10 cellular contexts compared by ENCODE assay signal in genomic region chr7:37915438-37915837, GRCh38. TPM values are rescaled to one million over a fixed set of nuclear protein-coding genes. Genes with fewer than 3 reads are reported as not detected.
A peak's percentile ranks its signal among the peaks of the same experiment; 100 is the strongest.
DNase-seq lines count a peak whose midpoint lies in the region; ATAC-seq, FAIRE-seq and TF ChIP-seq lines count a peak whose summit lies in the region.
"Had no signal": no experiment of that assay in that cellular context is flagged by ENCODE, and none has a peak within 500 bp of the region (broad histone marks: within the 10 kb centered on the region; RNA-seq: fewer than 3 reads in every experiment).

No MANE protein-coding gene starts in this region.

- H3K27me3 Mint-ChIP-seq in activated naive CD8-positive, alpha-beta T cell treated with anti-CD3 and anti-CD28 coated beads, Interleukin-2, amount 50 U/mL, for 24 hours, result peaks cover 62% of the 10 kb centered on the region

- no peak overlapping the region for H3K4me3 ChIP-seq in K562
- no peak overlapping the region for H3K4me3 ChIP-seq in skeletal muscle satellite cell (ENCODE audit: low read length)

- in situ Hi-C loops in K562 (cut with MboI), result no loop called here

- no peak overlapping the region for H3K9ac ChIP-seq in K562 (ENCODE audit: insufficient read depth in 1 of 2, low read depth in 2 of 2, low read length in 2 of 2)
- H3K9ac ChIP-seq in skeletal muscle satellite cell (ENCODE audit: low read depth, low read length), result no peak overlapping the region

- 15% methylated on average over 5 of the region's 5 CpGs for WGBS in K562 (ENCODE audit: insufficient coverage, low coverage, missing lambda C conversion rate)

- no peak overlapping the region for H2AFZ ChIP-seq in K562 (ENCODE audit: low read depth, low read length)

- DNase-seq in M059J (ENCODE audit: low read depth), result peak; percentile 19
- DNase-seq in K562 (ENCODE audit: extremely low read depth in 1 of 4, low spot score in 3 of 4), result peak in 1 of 4 experiments; percentile 27
- DNase-seq in NCI-H2196 (lab: John Stamatoyannopoulos, UW; ENCODE audit: unreplicated experiment), result no peak
- no peak for DNase-seq in nucleus accumbens (lab: John Stamatoyannopoulos, UW)
- DNase-seq in activated naive CD8-positive, alpha-beta T cell treated with anti-CD3 and anti-CD28 coated beads, Interleukin-2, amount 50 U/mL, for 24 hours, result no peak
- DNase-seq: naive B cell, NCI-H2029 treated with DMSO at 0.1 percent for 48 hours, SW 1271 had no signal

- no peaks in the 10 kb centered on the region for H3K9me1 ChIP-seq in K562 (ENCODE audit: control insufficient read depth, insufficient read depth, low read length)

- no peaks in the 10 kb centered on the region for H3K79me2 ChIP-seq in K562 (ENCODE audit: control insufficient read depth, insufficient read depth, low read length)

- no peaks in the 10 kb centered on the region for H4K20me1 ChIP-seq in K562 (replicated peaks; ENCODE audit: control insufficient read depth, insufficient read depth, low read length)

- H3K36me3 Mint-ChIP-seq in activated naive CD8-positive, alpha-beta T cell treated with anti-CD3 and anti-CD28 coated beads, Interleukin-2, amount 50 U/mL, for 24 hours (ENCODE audit: low read depth), result no peaks in the 10 kb centered on the region
- H3K36me3 Mint-ChIP-seq: naive B cell had no signal

- TF ChIP-seq POLR2A in K562 (conservative IDR thresholded peaks at IDR 0.05), result no peak

- no peak for TF ChIP-seq RAD21 in K562 (CRISPR knock-in tag; conservative IDR thresholded peaks at IDR 0.05 in 1 of 2, IDR thresholded peaks at IDR 0.05 in 1 of 2)

- no peaks in the 10 kb centered on the region for H3K36me3 ChIP-seq in K562 (ENCODE audit: control insufficient read depth, insufficient read depth, low read length)
- H3K36me3 ChIP-seq in skeletal muscle satellite cell (ENCODE audit: insufficient read depth, low read length), result no peaks in the 10 kb centered on the region

- H3K27ac Mint-ChIP-seq in activated naive CD8-positive, alpha-beta T cell treated with anti-CD3 and anti-CD28 coated beads, Interleukin-2, amount 50 U/mL, for 24 hours, result no peak overlapping the region

- H3K27me3 ChIP-seq in K562 (ENCODE audit: control insufficient read depth in 2 of 2, insufficient read depth in 2 of 2, low read length in 2 of 2) (peaks cover 0 to 8% of the 10 kb centered on the region in 2 experiments; a peak in 3 of 5 replicates), skeletal muscle satellite cell (ENCODE audit: control insufficient read depth, insufficient read depth, low read length) (peaks cover 47% of the 10 kb centered on the region)

- H3K4me3 Mint-ChIP-seq in activated naive CD8-positive, alpha-beta T cell treated with anti-CD3 and anti-CD28 coated beads, Interleukin-2, amount 50 U/mL, for 24 hours, result no peak overlapping the region

- CTCF ChIA-PET in K562 (lab: Yijun Ruan, JAX; ENCODE audit: low intra/inter-chr PET ratio), result interaction anchor here (0.7 kb wide), 1 partner anchor 459 kb away, joined by 3 read pairs; no protein-coding TSS in a partner anchor

- H3K9me3 Mint-ChIP-seq in activated naive CD8-positive, alpha-beta T cell treated with anti-CD3 and anti-CD28 coated beads, Interleukin-2, amount 50 U/mL, for 24 hours, result no peaks in the 10 kb centered on the region
- H3K9me3 Mint-ChIP-seq: naive B cell had no signal

- no peak for FAIRE-seq in K562 (lab: Jason Lieb, UNC)

- no TSS peak for BruUV-seq in K562 (replicated peaks; lab: Mats Ljungman, UMichigan)

- ATAC-seq in GM18870 (IDR thresholded peaks at IDR 0.05; ENCODE audit: unreplicated experiment) (peak; percentile 59), K562 (no peak)
- no peak for ATAC-seq in activated naive CD8-positive, alpha-beta T cell treated with anti-CD3 and anti-CD28 coated beads, Interleukin-2, amount 50 U/mL, for 24 hours

- no peak overlapping the region for H3K27ac ChIP-seq in K562 (ENCODE audit: extremely low read depth, low read depth, low read length)

- POLR2A ChIA-PET in K562 (lab: Yijun Ruan, JAX), result no interaction called here

- H3K4me2 ChIP-seq in K562 (ENCODE audit: insufficient read depth, low read length) (no peak overlapping the region), skeletal muscle satellite cell (ENCODE audit: low read length) (peak overlapping the region; percentile 85)

- no peak for TF ChIP-seq EP300 in K562 (IDR thresholded peaks at IDR 0.05; ENCODE audit: low read length)

- intact Hi-C loops in K562 (cut with micrococcal nuclease), result no loop called here

- TF ChIP-seq CTCF in K562 (IDR thresholded peaks at IDR 0.05 in 2 of 3, conservative IDR thresholded peaks at IDR 0.05 in 1 of 3; ENCODE audit: insufficient read depth in 2 of 3, low read depth in 1 of 3, low read length in 3 of 3), result no peak

- peaks cover 4 to 15% of the 10 kb centered on the region in 2 experiments for H3K4me1 ChIP-seq in K562 (replicated peaks in 1 of 2; ENCODE audit: control insufficient read depth in 2 of 2, insufficient read depth in 2 of 2, low read length in 2 of 2)
- peaks cover 30% of the 10 kb centered on the region for H3K4me1 ChIP-seq in skeletal muscle satellite cell (ENCODE audit: control insufficient read depth, insufficient read depth, low read length)

- peaks cover 14% of the 10 kb centered on the region for H3K4me1 Mint-ChIP-seq in activated naive CD8-positive, alpha-beta T cell treated with anti-CD3 and anti-CD28 coated beads, Interleukin-2, amount 50 U/mL, for 24 hours

- no peaks in the 10 kb centered on the region for H3K9me3 ChIP-seq in K562 (replicated peaks; ENCODE audit: control insufficient read depth, insufficient read depth, low read depth, low read length)
- H3K9me3 ChIP-seq in skeletal muscle satellite cell (replicated peaks; ENCODE audit: low read length), result no peaks in the 10 kb centered on the region

TF ChIP-seq in K562, 482 proteins besides CTCF, POLR2A, EP300 and RAD21 (continues in another document):
- TF ChIP-seq BRF1 (IDR thresholded peaks at IDR 0.05; ENCODE audit: borderline replicate concordance, extremely low read depth, insufficient read length) (no peak), ZBTB34 (CRISPR knock-in tag; IDR thresholded peaks at IDR 0.05) (no peak)

RNA-seq across cellular contexts. Expression of gene SFRP4, which starts 1.2 kb away (rescaled TPM):
- total RNA-seq in M059J (2014; rRNA removed; shearing (Covaris generic)), result 0.27 and 0.86 TPM in 2 replicates
- not detected in 2 replicates for total RNA-seq in K562 (2011; cell fraction: chromatin; rRNA removed; ENCODE audit: low replicate concordance)
- total RNA-seq in K562 (2011; cell fraction: nucleolus; rRNA removed), result not detected in 2 replicates
- total RNA-seq in K562 (2011; cell fraction: nucleoplasm; rRNA removed), result not detected in 2 replicates
- total RNA-seq in K562 (2014; rRNA removed) (not detected in 2 replicates), K562 (2014; rRNA removed; fragmentation: Illumina TruSeq; extraction: Trizol) (not detected in 2 replicates), K562 (2015; rRNA removed; fragmentation: Illumina TruSeq; extraction: Trizol) (not detected in 2 replicates), K562 (2021) (not detected in 2 replicates)
- polyA plus RNA-seq in K562 (2011; rRNA removed) (not detected in 2 replicates), K562 (2014; fragmentation: Illumina TruSeq; extraction: Trizol) (not detected in 2 replicates), K562 (2014; fragmentation: Nextera tagmentation; extraction: Ambion mirVana) (not detected), K562 (2014; rRNA removed) (0.05 TPM in 1 of 2 replicates, not detected in the other)
- not detected in 2 replicates for polyA plus RNA-seq in K562 (2011; cell fraction: cytosol; rRNA removed)
- not detected in 2 replicates for polyA plus RNA-seq in K562 (2011; cell fraction: nucleus; rRNA removed)
- not detected in 2 replicates for polyA plus RNA-seq in K562 (2012)
- polyA minus RNA-seq in K562 (2011; rRNA and poly(A)+ RNA removed), result not detected in 2 replicates
- not detected in 2 replicates for polyA minus RNA-seq in K562 (2011; cell fraction: cytosol; rRNA and poly(A)+ RNA removed)
- not detected in 2 replicates for polyA minus RNA-seq in K562 (2011; cell fraction: nucleus; rRNA and poly(A)+ RNA removed)
- total RNA-seq in skeletal muscle satellite cell (2012; rRNA removed), result 1.0 and 6.3 TPM in 2 replicates

RNA-seq across cellular contexts. Expression of gene EPDR1, which starts 5.0 kb away (rescaled TPM):
- 66.3 and 73.0 TPM in 2 replicates for total RNA-seq in M059J (2014; rRNA removed; shearing (Covaris generic))
- not detected in 2 replicates for total RNA-seq in K562 (2011; cell fraction: chromatin; rRNA removed; ENCODE audit: low replicate concordance)
- total RNA-seq in K562 (2011; cell fraction: nucleolus; rRNA removed), result not detected in 2 replicates
- not detected in 2 replicates for total RNA-seq in K562 (2011; cell fraction: nucleoplasm; rRNA removed)
- total RNA-seq in K562 (2014; rRNA removed) (not detected in 2 replicates), K562 (2014; rRNA removed; fragmentation: Illumina TruSeq; extraction: Trizol) (not detected in 2 replicates), K562 (2015; rRNA removed; fragmentation: Illumina TruSeq; extraction: Trizol) (not detected in 2 replicates), K562 (2021) (0.11 and 0.22 TPM in 2 replicates)
- polyA plus RNA-seq in K562 (2011; rRNA removed) (not detected in 2 replicates), K562 (2014; fragmentation: Illumina TruSeq; extraction: Trizol) (not detected in 2 replicates), K562 (2014; fragmentation: Nextera tagmentation; extraction: Ambion mirVana) (under 1 TPM in 1 of 2 experiments, not detected in 1; 0.01 TPM), K562 (2014; rRNA removed) (not detected in 2 replicates)
- polyA plus RNA-seq in K562 (2011; cell fraction: cytosol; rRNA removed), result not detected in 2 replicates
- polyA plus RNA-seq in K562 (2011; cell fraction: nucleus; rRNA removed), result not detected in 2 replicates
- not detected in 2 replicates for polyA plus RNA-seq in K562 (2012)
- polyA minus RNA-seq in K562 (2011; rRNA and poly(A)+ RNA removed), result not detected in 2 replicates
- polyA minus RNA-seq in K562 (2011; cell fraction: cytosol; rRNA and poly(A)+ RNA removed), result not detected in 2 replicates
- polyA minus RNA-seq in K562 (2011; cell fraction: nucleus; rRNA and poly(A)+ RNA removed), result not detected in 2 replicates
- 26.9 and 32.3 TPM in 2 replicates for total RNA-seq in skeletal muscle satellite cell (2012; rRNA removed)

Comparison
In these comparisons a context has a peak if more than half of its experiments do, and no peak if none do; other contexts are left out.
1. RNA of gene EPDR1, which starts 5.0 kb away (total RNA-seq): 66.3 to 73.0 TPM in M059J; 0.11 to 0.22 TPM in K562; every median in the first group is over 10 times any median in the second.